17 cellular contexts compared by ENCODE assay signal in genomic region chr17:17084317-17084835, GRCh38.
"Had no signal": no experiment of that assay in that cellular context is flagged by ENCODE, and none has a peak within 500 bp of the region (broad histone marks: within the 10 kb centered on the region; RNA-seq: fewer than 3 reads in every experiment).

No MANE protein-coding gene starts in this region.

- H3K9me3 ChIP-seq: thyroid gland, uterus had no signal

- H3K27me3 ChIP-seq: thyroid gland, uterus had no signal

- H3K27ac ChIP-seq: epithelial cell of prostate, thyroid gland, uterus had no signal

- H3K4me3 ChIP-seq: thyroid gland, uterus had no signal

- H3K36me3 ChIP-seq: uterus had no signal

- DNase-seq: activated CD4-positive, alpha-beta memory T cell treated with anti-CD3 and anti-CD28 coated beads, Interleukin-2, amount 10 ng/mL, durations not matched to agents 7 days and 5 days; activated CD4-positive, alpha-beta T cell treated with anti-CD3 and anti-CD28 coated beads for 4 hours; activated CD8-positive, alpha-beta memory T cell treated with anti-CD3 and anti-CD28 coated beads, Interleukin-2, amount 50 U/mL, for 4 hours; activated naive CD8-positive, alpha-beta T cell treated with anti-CD3 and anti-CD28 coated beads for 36 hours; activated T-cell treated with anti-CD3 and anti-CD28 coated beads, Interleukin-2, amount 50 U/mL, for 48 hours; amygdala; effector memory CD8-positive, alpha-beta T cell; foreskin melanocyte; stimulated activated CD4-positive, alpha-beta T cell treated with anti-CD3 and anti-CD28 coated beads, Interleukin-12 subunit alpha, Interleukin-12 subunit beta, amount 100 ng/mL, for 4 hours; stimulated activated CD4-positive, alpha-beta T cell treated with anti-CD3 and anti-CD28 coated beads, Interleukin-2, amount 100 ng/mL, for 24 hours; thyroid gland had no signal

- ATAC-seq: effector memory CD8-positive, alpha-beta T cell; left lobe of liver; natural killer cell treated with Interleukin-12 subunit alpha and Interleukin-12 subunit beta and Interleukin-15 and Interleukin-18, amount 100 ng/mL, for 72 hours; stimulated activated effector memory CD8-positive, alpha-beta T cell treated with anti-CD3 and anti-CD28 coated beads, Interleukin-12 subunit alpha, Interleukin-12 subunit beta, amount 100 ng/mL, for 72 hours; WTC11 had no signal
